Comparison of ENCODE assay signal across 1 cellular context in the genomic region with DNA sequence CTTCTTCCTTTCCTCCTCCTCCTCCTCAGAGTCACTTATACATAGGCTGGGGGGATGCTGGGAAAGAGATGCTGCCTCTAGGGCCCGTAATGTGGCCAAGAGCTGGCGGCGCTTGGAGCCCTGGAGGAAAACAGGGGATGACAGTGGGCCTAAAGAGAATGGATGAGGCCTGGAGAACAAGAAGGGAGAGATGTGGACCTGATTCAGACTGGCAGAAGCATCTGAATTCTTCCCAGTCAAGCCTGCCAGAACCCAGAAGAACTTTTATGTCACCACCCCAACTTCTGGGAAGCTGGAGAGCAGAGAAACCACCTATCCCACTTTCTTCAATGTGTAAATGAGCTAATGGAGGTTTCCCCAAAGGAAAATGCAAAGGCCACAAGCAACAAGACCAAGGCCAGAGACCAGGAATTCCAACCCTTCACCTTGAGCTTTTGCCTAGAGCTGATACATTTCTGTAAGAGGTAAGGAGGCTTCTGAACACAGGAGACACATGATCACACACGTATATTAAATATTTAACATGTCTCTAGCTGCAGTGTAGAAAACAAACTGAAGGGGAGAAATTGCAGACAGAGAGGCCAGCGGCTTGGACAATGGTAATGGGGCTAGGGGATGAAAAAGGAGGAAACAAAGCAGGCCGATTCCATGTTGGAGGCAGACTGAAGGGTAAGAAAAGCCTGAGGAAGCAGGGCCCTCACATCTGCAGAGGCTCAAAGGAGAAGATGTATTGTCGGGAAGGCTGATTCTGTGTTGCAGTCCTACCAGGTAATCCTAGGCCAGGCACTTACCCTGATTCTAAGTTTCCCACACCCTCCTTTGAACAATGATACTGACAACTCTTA.
TF ChIP-seq lines count a peak whose summit lies in the region.

No MANE protein-coding gene starts in this region.

TF ChIP-seq in WTC11, 78 proteins besides CTCF, POLR2A, EP300 and RAD21 (continued from another document):
- TF ChIP-seq, protein P1, sequence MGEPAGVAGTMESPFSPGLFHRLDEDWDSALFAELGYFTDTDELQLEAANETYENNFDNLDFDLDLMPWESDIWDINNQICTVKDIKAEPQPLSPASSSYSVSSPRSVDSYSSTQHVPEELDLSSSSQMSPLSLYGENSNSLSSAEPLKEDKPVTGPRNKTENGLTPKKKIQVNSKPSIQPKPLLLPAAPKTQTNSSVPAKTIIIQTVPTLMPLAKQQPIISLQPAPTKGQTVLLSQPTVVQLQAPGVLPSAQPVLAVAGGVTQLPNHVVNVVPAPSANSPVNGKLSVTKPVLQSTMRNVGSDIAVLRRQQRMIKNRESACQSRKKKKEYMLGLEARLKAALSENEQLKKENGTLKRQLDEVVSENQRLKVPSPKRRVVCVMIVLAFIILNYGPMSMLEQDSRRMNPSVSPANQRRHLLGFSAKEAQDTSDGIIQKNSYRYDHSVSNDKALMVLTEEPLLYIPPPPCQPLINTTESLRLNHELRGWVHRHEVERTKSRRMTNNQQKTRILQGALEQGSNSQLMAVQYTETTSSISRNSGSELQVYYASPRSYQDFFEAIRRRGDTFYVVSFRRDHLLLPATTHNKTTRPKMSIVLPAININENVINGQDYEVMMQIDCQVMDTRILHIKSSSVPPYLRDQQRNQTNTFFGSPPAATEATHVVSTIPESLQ (CRISPR knock-in tag; IDR thresholded peaks at IDR 0.05): no peak
- TF ChIP-seq, protein P2, sequence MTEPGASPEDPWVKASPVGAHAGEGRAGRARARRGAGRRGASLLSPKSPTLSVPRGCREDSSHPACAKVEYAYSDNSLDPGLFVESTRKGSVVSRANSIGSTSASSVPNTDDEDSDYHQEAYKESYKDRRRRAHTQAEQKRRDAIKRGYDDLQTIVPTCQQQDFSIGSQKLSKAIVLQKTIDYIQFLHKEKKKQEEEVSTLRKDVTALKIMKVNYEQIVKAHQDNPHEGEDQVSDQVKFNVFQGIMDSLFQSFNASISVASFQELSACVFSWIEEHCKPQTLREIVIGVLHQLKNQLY (CRISPR knock-in tag; IDR thresholded peaks at IDR 0.05): no peak
- TF ChIP-seq CBFB (CRISPR knock-in tag; IDR thresholded peaks at IDR 0.05; ENCODE audit: low read depth): no peak
